In genomic region chr11:117997436-117998200, GRCh38 we compare ENCODE assay signal across 12 cellular contexts. TPM values are rescaled to one million over a fixed set of nuclear protein-coding genes. Genes with fewer than 3 reads are reported as not detected.
A peak's percentile ranks its signal among the peaks of the same experiment; 100 is the strongest.
DNase-seq lines count a peak whose midpoint lies in the region; ATAC-seq, FAIRE-seq and TF ChIP-seq lines count a peak whose summit lies in the region.
"Had no signal": no experiment of that assay in that cellular context is flagged by ENCODE, and none has a peak within 500 bp of the region (broad histone marks: within the 10 kb centered on the region; RNA-seq: fewer than 3 reads in every experiment).

No MANE protein-coding gene starts in this region.

- peak; percentile 14 for DNase-seq in lower lobe of right lung
- no peak for DNase-seq in posterior vena cava (ENCODE audit: low spot score)
- DNase-seq in NCI-H128 (lab: John Stamatoyannopoulos, UW; ENCODE audit: unreplicated experiment): no peak
- no peak for DNase-seq in H54 (ENCODE audit: insufficient read length, low spot score)
- DNase-seq in NCI-H1092 (lab: John Stamatoyannopoulos, UW): no peak
- DNase-seq: DND-41, NCI-H187 treated with DMSO at 0.1 percent for 48 hours, WERI-Rb-1 had no signal

- peak; percentile 8 for ATAC-seq in GM18868 (IDR thresholded peaks at IDR 0.05; ENCODE audit: unreplicated experiment)
- peak; percentile 2 for ATAC-seq in GM21737 (IDR thresholded peaks at IDR 0.05; ENCODE audit: unreplicated experiment)
- no peak for ATAC-seq in lower lobe of right lung
- ATAC-seq: Panc1 had no signal

- peak overlapping the region; percentile 73 for H3K27ac Mint-ChIP-seq in T-helper 1 cell treated with Interleukin-12 subunit alpha and Interleukin-12 subunit beta and Interleukin-4 antibody, amounts not matched to agents 30 μg/mL and 1 μg/mL, for 36 hours

- peaks cover 56% of the 10 kb centered on the region for H3K36me3 ChIP-seq in lower lobe of right lung
- H3K36me3 ChIP-seq: WERI-Rb-1 had no signal

- H3K27ac ChIP-seq in lower lobe of right lung: no peak overlapping the region
- H3K27ac ChIP-seq: WERI-Rb-1 had no signal

- no peaks in the 10 kb centered on the region for H3K9me3 ChIP-seq in lower lobe of right lung

- intact Hi-C loops in lower lobe of right lung (cut with DNase I): no loop called here
- intact Hi-C loops in posterior vena cava (cut with DNase I): no loop called here

- no peak for TF ChIP-seq CTCF in lower lobe of right lung (IDR thresholded peaks at IDR 0.05)

- H3K9me3 Mint-ChIP-seq in T-helper 1 cell treated with Interleukin-12 subunit alpha and Interleukin-12 subunit beta and Interleukin-4 antibody, amounts not matched to agents 30 μg/mL and 1 μg/mL, for 36 hours: no peaks in the 10 kb centered on the region

- peaks cover 73% of the 10 kb centered on the region for H3K4me1 Mint-ChIP-seq in T-helper 1 cell treated with Interleukin-12 subunit alpha and Interleukin-12 subunit beta and Interleukin-4 antibody, amounts not matched to agents 30 μg/mL and 1 μg/mL, for 36 hours (ENCODE audit: low read depth)

- no peaks in the 10 kb centered on the region for H3K27me3 ChIP-seq in lower lobe of right lung (ENCODE audit: low read depth)

- peak overlapping the region; percentile 24 for H3K4me3 Mint-ChIP-seq in T-helper 1 cell treated with Interleukin-12 subunit alpha and Interleukin-12 subunit beta and Interleukin-4 antibody, amounts not matched to agents 30 μg/mL and 1 μg/mL, for 36 hours

- peaks cover 42% of the 10 kb centered on the region for H3K4me1 ChIP-seq in lower lobe of right lung

- no peak for FAIRE-seq in H54 (lab: Jason Lieb, UNC)

- H3K4me3 ChIP-seq in lower lobe of right lung: no peak overlapping the region

- H3K36me3 Mint-ChIP-seq in T-helper 1 cell treated with Interleukin-12 subunit alpha and Interleukin-12 subunit beta and Interleukin-4 antibody, amounts not matched to agents 30 μg/mL and 1 μg/mL, for 36 hours (ENCODE audit: low read depth): peaks cover 84% of the 10 kb centered on the region

- TF ChIP-seq POLR2A in H54 (IDR thresholded peaks at IDR 0.05; ENCODE audit: low read depth, low read length): no peak

- H3K27me3 Mint-ChIP-seq in T-helper 1 cell treated with Interleukin-12 subunit alpha and Interleukin-12 subunit beta and Interleukin-4 antibody, amounts not matched to agents 30 μg/mL and 1 μg/mL, for 36 hours (ENCODE audit: low read depth): no peaks in the 10 kb centered on the region

RNA-seq across cellular contexts. Expression of gene IL10RA, which starts 11.4 kb away (rescaled TPM):
- total RNA-seq in lower lobe of right lung (37.7 TPM), posterior vena cava (10 to 100 TPM; 12.1 to 28.3 TPM)

Comparison
In these comparisons a context has a peak if more than half of its experiments do, and no peak if none do; other contexts are left out.
1. ATAC-seq: peak in GM18868 (single experiment) and GM21737 (single experiment); none in lower lobe of right lung (0 of 2).